In genomic region chr2:226772389-226773179, GRCh38 we compare ENCODE assay signal across 8 cellular contexts. TPM values are rescaled to one million over a fixed set of nuclear protein-coding genes. Genes with fewer than 3 reads are reported as not detected.
DNase-seq lines count a peak whose midpoint lies in the region; ATAC-seq and TF ChIP-seq lines count a peak whose summit lies in the region.

No MANE protein-coding gene starts in this region.

- ATAC-seq in GM18861 (IDR thresholded peaks at IDR 0.05; ENCODE audit: unreplicated experiment) (peak; percentile 98), HG02623 (IDR thresholded peaks at IDR 0.05; ENCODE audit: unreplicated experiment) (peak; percentile 98)

- H3K4me3 ChIP-seq in NB4 (ENCODE audit: low read depth, low read length) = no peak overlapping the region
- H3K4me3 ChIP-seq in choroid plexus epithelial cell (ENCODE audit: low read depth, low read length) = no peak overlapping the region
- no peak overlapping the region for H3K4me3 ChIP-seq in sigmoid colon

- H3K27me3 ChIP-seq in sigmoid colon = no peaks in the 10 kb centered on the region

- peak overlapping the region in 3 of 4 donors; percentile 51 to 60 (median 52) for H3K27ac ChIP-seq in sigmoid colon

- TF ChIP-seq CTCF in NB4 (IDR thresholded peaks at IDR 0.05; ENCODE audit: low read depth, low read length) (no peak), choroid plexus epithelial cell (conservative IDR thresholded peaks at IDR 0.05; ENCODE audit: low read depth, low read length) (no peak), sigmoid colon (IDR thresholded peaks at IDR 0.05) (no peak)

- DNase-seq in NB4 (ENCODE audit: low read depth) (peak; percentile 94), choroid plexus epithelial cell (ENCODE audit: low read depth) (peak; percentile 68), sigmoid colon (no peak), DMS79 (lab: John Stamatoyannopoulos, UW) (no peak), DMS53 treated with DMSO at 0.1 percent for 48 hours (lab: John Stamatoyannopoulos, UW; ENCODE audit: unreplicated experiment) (no peak), T1000 (lab: John Stamatoyannopoulos, UW) (no peak)

- peaks cover 0 to 3% (median 0%) of the 10 kb centered on the region in 4 donors for H3K9me3 ChIP-seq in sigmoid colon

- TF ChIP-seq POLR2A in NB4 (IDR thresholded peaks at IDR 0.05; ENCODE audit: extremely low read depth, insufficient read length) (no peak), sigmoid colon (IDR thresholded peaks at IDR 0.05) (no peak)

- no peak for TF ChIP-seq EP300 in sigmoid colon (IDR thresholded peaks at IDR 0.05)

- H3K4me1 ChIP-seq in sigmoid colon = peaks cover 0 to 50% (median 37%) of the 10 kb centered on the region in 4 donors

- intact Hi-C loops in sigmoid colon (cut with DNase I) = no loop called here

- 7 to 25% methylated on average over 3 of the region's 3 CpGs for WGBS in sigmoid colon, 2 donors

- peaks cover 0 to 15% (median 3%) of the 10 kb centered on the region in 4 donors for H3K36me3 ChIP-seq in sigmoid colon

RNA-seq across cellular contexts. Expression of gene IRS1, which starts 27.0 kb away (rescaled TPM):
- total RNA-seq in sigmoid colon = 10 to 100 TPM; 18.5 to 29.1 (median 23.7) TPM
- 1 to 10 TPM; 2.3 to 7.6 (median 6.0) TPM for polyA plus RNA-seq in sigmoid colon

Comparison
In these comparisons a context has a peak if more than half of its experiments do, and no peak if none do; other contexts are left out.
1. DNase-seq: peak in NB4 (single experiment) and choroid plexus epithelial cell (single experiment); none in sigmoid colon (single experiment), DMS79 (single experiment), DMS53 treated with DMSO at 0.1 percent for 48 hours (single experiment) and T1000 (single experiment).